8 cellular contexts compared by ENCODE assay signal in the genomic region with DNA sequence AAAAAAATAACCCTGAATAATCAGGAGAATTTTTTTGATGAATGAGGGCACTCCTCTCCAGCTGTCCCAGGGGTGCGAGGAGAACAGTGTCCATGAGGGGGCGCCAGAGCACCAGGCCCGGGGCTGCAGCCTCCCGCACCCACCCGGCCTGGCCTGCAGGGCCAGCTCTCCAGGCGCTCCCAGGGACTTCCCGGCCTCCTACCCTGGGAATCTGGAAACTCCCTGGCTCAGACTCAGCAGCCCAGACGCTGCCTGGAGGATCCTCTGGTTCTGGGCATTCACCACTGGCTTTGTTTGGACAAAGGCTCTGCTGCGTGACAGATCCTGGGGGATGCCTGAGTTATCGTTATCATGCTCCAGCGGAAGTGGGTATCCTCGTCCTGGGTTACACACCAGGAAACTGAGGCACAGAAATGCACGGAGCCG. TPM values are rescaled to one million over a fixed set of nuclear protein-coding genes. Genes with fewer than 3 reads are reported as not detected.
DNase-seq lines count a peak whose midpoint lies in the region; ATAC-seq and TF ChIP-seq lines count a peak whose summit lies in the region.

No MANE protein-coding gene starts in this region.

- H3K27me3 ChIP-seq in BJ (ENCODE audit: control insufficient read depth, insufficient read depth, low read length), result no peaks in the 10 kb centered on the region
- H3K27me3 ChIP-seq in neuronal stem cell (ENCODE audit: control insufficient read depth in 3 of 3, insufficient read depth in 3 of 3, low read depth in 1 of 3, low read length in 3 of 3), result no peaks in the 10 kb centered on the region

- POLR2A ChIA-PET in BJ (lab: Charles Lee) (no interaction called here), HEK293T (lab: Yijun Ruan, JAX) (no interaction called here)

- H3K4me2 ChIP-seq in neuronal stem cell (ENCODE audit: insufficient read depth, low read length, poor library complexity, severe bottlenecking), result no peak overlapping the region

- WGBS in neuronal stem cell (ENCODE audit: extremely low coverage in 2 of 2, insufficient read length in 2 of 2, insufficient replicate concordance in 1 of 2), 2 donors, result no CpG with 5 or more reads among the region's 14 CpGs

- no peaks in the 10 kb centered on the region for H3K79me1 ChIP-seq in neuronal stem cell (ENCODE audit: low read depth, low read length)

- H2BK15ac ChIP-seq in neuronal stem cell (ENCODE audit: low read length), result no peak overlapping the region

- no peak overlapping the region for H2AK5ac ChIP-seq in neuronal stem cell (ENCODE audit: low read depth, low read length)

- no peak overlapping the region for H4K8ac ChIP-seq in neuronal stem cell (ENCODE audit: low read depth, low read length)

- H3K9me3 ChIP-seq in neuronal stem cell (replicated peaks in 1 of 2; ENCODE audit: control insufficient read depth in 2 of 2, insufficient read depth in 1 of 2, low read depth in 1 of 2, low read length in 2 of 2), result peaks cover 19 to 32% of the 10 kb centered on the region in 2 donors

- H2BK120ac ChIP-seq in neuronal stem cell (ENCODE audit: low read depth, low read length), result no peak overlapping the region

- no peak overlapping the region for H3K23ac ChIP-seq in neuronal stem cell (ENCODE audit: low read depth, low read length, poor library complexity)

- DNase-seq in BJ (ENCODE audit: low read depth), result peak; percentile 55
- peak; percentile 95 for DNase-seq in HEK293T (ENCODE audit: extremely low spot score)
- peak; percentile 91 for DNase-seq in RPMI7951 (ENCODE audit: low read depth)
- peak; percentile 88 for DNase-seq in activated effector memory CD4-positive, alpha-beta T cell treated with anti-CD3 and anti-CD28 coated beads, Interleukin-2, amount 50 U/mL, for 16 hours
- peak; percentile 92 for DNase-seq in fibroblast of villous mesenchyme (ENCODE audit: low read depth)
- peak; percentile 73 for DNase-seq in neuronal stem cell (ENCODE audit: low spot score)
- DNase-seq in stimulated activated naive CD4-positive, alpha-beta T cell treated with Interleukin-2 at 50 U/mL for 16 hours (lab: John Stamatoyannopoulos, UW), result peak; percentile 57

- CTCF ChIA-PET in BJ (lab: Yijun Ruan, JAX) (interaction anchor here (0.6 to 11.9 kb wide), 44 partner anchors 9 to 621 kb away, joined by 3 to 220 read pairs (median 5); a partner anchor contains a TSS), HEK293T (lab: Yijun Ruan, JAX) (interaction anchor here (0.6 to 2.0 kb wide), 11 partner anchors 9 to 1033 kb away, joined by 3 to 8 read pairs (median 3); a partner anchor contains a TSS)

- H4K91ac ChIP-seq in neuronal stem cell (ENCODE audit: low read depth, low read length, poor library complexity), result no peak overlapping the region

- no peak overlapping the region for H3K18ac ChIP-seq in neuronal stem cell (ENCODE audit: low read length)

- no peak overlapping the region for H2AFZ ChIP-seq in neuronal stem cell (ENCODE audit: low read length)

- no peak overlapping the region for H3K27ac ChIP-seq in neuronal stem cell (replicated peaks; ENCODE audit: low read length)

- TF ChIP-seq CTCF in BJ (IDR thresholded peaks at IDR 0.05; ENCODE audit: insufficient read depth, low read depth, low read length), result peak; percentile 99
- peak; percentile 98 for TF ChIP-seq CTCF in fibroblast of villous mesenchyme (IDR thresholded peaks at IDR 0.05; ENCODE audit: insufficient read depth, low read depth, low read length)

- no peak overlapping the region for H3K4me3 ChIP-seq in BJ (ENCODE audit: low read depth, low read length)
- no peak overlapping the region for H3K4me3 ChIP-seq in fibroblast of villous mesenchyme (ENCODE audit: low read depth, low read length)
- H3K4me3 ChIP-seq in neuronal stem cell (ENCODE audit: low read length in 2 of 2), result no peak overlapping the region

- H2BK5ac ChIP-seq in neuronal stem cell (ENCODE audit: low read length), result no peak overlapping the region

- no peak overlapping the region for H3K4ac ChIP-seq in neuronal stem cell (ENCODE audit: low read length)

- H3K4me1 ChIP-seq in neuronal stem cell (ENCODE audit: control insufficient read depth in 2 of 2, insufficient read depth in 1 of 2, low read depth in 1 of 2, low read length in 2 of 2), result peaks cover 10 to 11% of the 10 kb centered on the region in 2 donors

- ATAC-seq in HG02884 (IDR thresholded peaks at IDR 0.05; ENCODE audit: unreplicated experiment), result no peak

- H2BK12ac ChIP-seq in neuronal stem cell (ENCODE audit: low read length), result no peak overlapping the region

- H3K14ac ChIP-seq in neuronal stem cell (ENCODE audit: low read length), result no peak overlapping the region

- no peak overlapping the region for H3K9ac ChIP-seq in neuronal stem cell (ENCODE audit: low read depth, low read length, poor library complexity)

- H3K36me3 ChIP-seq in BJ (ENCODE audit: control insufficient read depth, insufficient read depth, low read length), result no peaks in the 10 kb centered on the region; the same call in 1 of the 2 replicates
- H3K36me3 ChIP-seq in neuronal stem cell (replicated peaks in 1 of 2; ENCODE audit: control insufficient read depth in 2 of 2, insufficient read depth in 2 of 2, low read length in 2 of 2), result peaks cover 31 to 65% of the 10 kb centered on the region in 2 donors

TF ChIP-seq in HEK293T, 16 proteins besides CTCF, POLR2A, EP300 and RAD21:
- TF ChIP-seq ZNF384 (IDR thresholded peaks at IDR 0.05) (0 out of 2 replicates have a peak, but pooled peaks have one; percentile 6), NFRKB (IDR thresholded peaks at IDR 0.05) (no peak)

RNA-seq across cellular contexts. Expression of a gene that starts 31.0 kb away (rescaled TPM):
- polyA plus RNA-seq in BJ (2011; rRNA removed), result 19.4 and 34.6 TPM in 2 replicates
- polyA minus RNA-seq in BJ (2011; rRNA and poly(A)+ RNA removed), result 44.0 and 49.7 TPM in 2 replicates
- total RNA-seq in RPMI7951 (2014; rRNA removed; shearing (Covaris generic)), result 71.1 and 79.7 TPM in 2 replicates
- 30.6 and 31.5 TPM in 2 replicates for total RNA-seq in fibroblast of villous mesenchyme
- 43.8 TPM for polyA plus RNA-seq in neuronal stem cell (2013, experiment 1 of 2)
- polyA plus RNA-seq in neuronal stem cell (2013, experiment 2 of 2), result 41.6 TPM

RNA-seq across cellular contexts. Expression of a gene that starts 50.0 kb away (rescaled TPM):
- polyA plus RNA-seq in BJ (2011; rRNA removed), result 43.0 and 71.2 TPM in 2 replicates
- polyA minus RNA-seq in BJ (2011; rRNA and poly(A)+ RNA removed), result 22.1 and 26.2 TPM in 2 replicates
- 22.6 and 25.4 TPM in 2 replicates for total RNA-seq in RPMI7951 (2014; rRNA removed; shearing (Covaris generic))
- total RNA-seq in fibroblast of villous mesenchyme, result 24.2 and 28.0 TPM in 2 replicates
- polyA plus RNA-seq in neuronal stem cell (2013, experiment 1 of 2), result 5.1 TPM
- polyA plus RNA-seq in neuronal stem cell (2013, experiment 2 of 2), result 5.5 TPM
